8 cellular contexts compared by ENCODE assay signal in genomic region chr10:88194041-88194887, GRCh38.
A peak's percentile ranks its signal among the peaks of the same experiment; 100 is the strongest.
DNase-seq lines count a peak whose midpoint lies in the region; ATAC-seq and TF ChIP-seq lines count a peak whose summit lies in the region.

No MANE protein-coding gene starts in this region.

- POLR2A ChIA-PET in GM10248 (lab: Yijun Ruan, JAX): interaction anchor here (0.5 kb wide), 1 partner anchor 20 kb away, joined by 3 read pairs; no protein-coding TSS in a partner anchor

- ATAC-seq in HG02610 (IDR thresholded peaks at IDR 0.05; ENCODE audit: unreplicated experiment) (peak; percentile 74), GM18868 (IDR thresholded peaks at IDR 0.05; ENCODE audit: unreplicated experiment) (no peak)
- peak; percentile 87 for ATAC-seq in activated naive CD8-positive, alpha-beta T cell treated with anti-CD3 and anti-CD28 coated beads, Interleukin-2, amount 50 U/mL, for 24 hours

- H3K27me3 Mint-ChIP-seq in activated naive CD8-positive, alpha-beta T cell treated with anti-CD3 and anti-CD28 coated beads, Interleukin-2, amount 50 U/mL, for 24 hours: no peaks in the 10 kb centered on the region

- H3K36me3 Mint-ChIP-seq in activated naive CD8-positive, alpha-beta T cell treated with anti-CD3 and anti-CD28 coated beads, Interleukin-2, amount 50 U/mL, for 24 hours (ENCODE audit: low read depth): no peaks in the 10 kb centered on the region

- TF ChIP-seq CTCF in GM10248 (IDR thresholded peaks at IDR 0.05; ENCODE audit: control extremely low read depth, extremely low read depth, low read depth, missing control alignments): no peak

- peak overlapping the region; percentile 32 for H3K27ac Mint-ChIP-seq in activated naive CD8-positive, alpha-beta T cell treated with anti-CD3 and anti-CD28 coated beads, Interleukin-2, amount 50 U/mL, for 24 hours

- peaks cover 43% of the 10 kb centered on the region for H3K4me1 Mint-ChIP-seq in activated naive CD8-positive, alpha-beta T cell treated with anti-CD3 and anti-CD28 coated beads, Interleukin-2, amount 50 U/mL, for 24 hours

- CTCF ChIA-PET in GM10248 (lab: Yijun Ruan, JAX): interaction anchor here (1.3 kb wide), 1 partner anchor 109 kb away, joined by 3 read pairs; no protein-coding TSS in a partner anchor

- peak overlapping the region; percentile 19 for H3K4me3 Mint-ChIP-seq in activated naive CD8-positive, alpha-beta T cell treated with anti-CD3 and anti-CD28 coated beads, Interleukin-2, amount 50 U/mL, for 24 hours

- peaks cover 4% of the 10 kb centered on the region for H3K9me3 Mint-ChIP-seq in activated naive CD8-positive, alpha-beta T cell treated with anti-CD3 and anti-CD28 coated beads, Interleukin-2, amount 50 U/mL, for 24 hours

- DNase-seq in T-helper 22 cell (ENCODE audit: low read depth) (peak; percentile 19), GM10248 (ENCODE audit: extremely low spot score) (no peak), T1000 (lab: John Stamatoyannopoulos, UW) (no peak), cerebellar cortex (ENCODE audit: low spot score) (no peak)
- DNase-seq in activated naive CD8-positive, alpha-beta T cell treated with anti-CD3 and anti-CD28 coated beads, Interleukin-2, amount 50 U/mL, for 24 hours: peak; percentile 12
- peak; percentile 21 for DNase-seq in stimulated activated CD4-positive, alpha-beta T cell treated with anti-CD3 and anti-CD28 coated beads, Interleukin-4, amount 100 ng/mL, for 24 hours

Comparison
In these comparisons a context has a peak if more than half of its experiments do, and no peak if none do; other contexts are left out.
1. DNase-seq: peak in T-helper 22 cell (single experiment), activated naive CD8-positive, alpha-beta T cell treated with anti-CD3 and anti-CD28 coated beads, Interleukin-2, amount 50 U/mL, for 24 hours (single experiment) and stimulated activated CD4-positive, alpha-beta T cell treated with anti-CD3 and anti-CD28 coated beads, Interleukin-4, amount 100 ng/mL, for 24 hours (single experiment); none in GM10248 (single experiment), T1000 (single experiment) and cerebellar cortex (single experiment).